In the genomic region with DNA sequence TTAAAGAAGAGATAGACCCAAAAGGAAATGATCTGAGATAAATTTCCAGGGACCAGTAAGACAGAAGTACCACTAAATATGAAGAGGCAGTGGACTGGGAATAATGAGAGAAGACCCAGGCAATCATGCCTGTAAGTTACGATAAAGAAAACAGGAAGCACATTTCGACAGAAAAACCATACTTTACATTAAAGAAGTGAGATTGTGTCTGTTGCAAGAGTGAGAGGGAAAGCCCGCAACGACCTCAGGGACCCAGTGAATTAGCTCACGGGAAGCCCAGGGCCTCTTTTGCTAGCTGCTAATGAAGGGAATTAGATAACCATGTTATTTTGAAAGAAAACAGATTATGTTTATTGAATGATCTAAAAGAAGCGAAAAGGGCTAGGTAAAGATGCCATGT, we compare ENCODE assay signal across 13 cellular contexts. TPM values are rescaled to one million over a fixed set of nuclear protein-coding genes. Genes with fewer than 3 reads are reported as not detected.
DNase-seq lines count a peak whose midpoint lies in the region; ATAC-seq, FAIRE-seq and TF ChIP-seq lines count a peak whose summit lies in the region.
"Had no signal": no experiment of that assay in that cellular context is flagged by ENCODE, and none has a peak within 500 bp of the region (broad histone marks: within the 10 kb centered on the region; RNA-seq: fewer than 3 reads in every experiment).

No MANE protein-coding gene starts in this region.

- H3K4me3 ChIP-seq in GM08714 (ENCODE audit: low read length) (peak overlapping the region; percentile 40; the same call in 1 of the 2 replicates), lower lobe of right lung (no peak overlapping the region), colonic mucosa (no peak overlapping the region), GM23248 (no peak overlapping the region)
- H3K4me3 ChIP-seq: cardiac muscle cell had no signal

- H3K27ac ChIP-seq in lower lobe of right lung, result peak overlapping the region; percentile 56
- no peak overlapping the region for H3K27ac ChIP-seq in colonic mucosa
- H3K27ac ChIP-seq in GM23248, result no peak overlapping the region
- H3K27ac ChIP-seq: cardiac muscle cell had no signal

- no peaks in the 10 kb centered on the region for H3F3A ChIP-seq in GM23248 (ENCODE audit: insufficient read depth)

- H2AFZ ChIP-seq in GM23248, result no peak overlapping the region

- H3K4me1 ChIP-seq in lower lobe of right lung, result peaks cover 4% of the 10 kb centered on the region
- H3K4me1 ChIP-seq in colonic mucosa, result no peaks in the 10 kb centered on the region
- no peaks in the 10 kb centered on the region for H3K4me1 ChIP-seq in GM23248 (ENCODE audit: insufficient read depth)

- no peaks in the 10 kb centered on the region for H3K36me3 ChIP-seq in lower lobe of right lung
- H3K36me3 ChIP-seq in colonic mucosa, result no peaks in the 10 kb centered on the region
- H3K36me3 ChIP-seq in GM23248 (ENCODE audit: low read depth), result no peaks in the 10 kb centered on the region
- H3K36me3 ChIP-seq: cardiac muscle cell had no signal

- H3K9ac ChIP-seq in colonic mucosa (ENCODE audit: low read depth in 2 of 2, low read length in 2 of 2) (no peak overlapping the region), GM23248 (no peak overlapping the region)

- no peaks in the 10 kb centered on the region for H3K9me2 ChIP-seq in GM23248 (ENCODE audit: insufficient read depth)

- intact Hi-C loops in lower lobe of right lung (cut with DNase I) (no loop called here), colonic mucosa (cut with DNase I) (no loop called here)

- no peaks in the 10 kb centered on the region for H3K79me2 ChIP-seq in GM23248 (ENCODE audit: insufficient read depth)

- 43 to 45% methylated on average over 6 of the region's 6 CpGs for WGBS in GM23248 (ENCODE audit: low coverage in 1 of 2, low lambda C conversion rate in 2 of 2, missing lambda C conversion rate in 2 of 2), 2 experiments

- in situ Hi-C loops in GM23248 (cut with MboI), result no loop called here

- H4K20me1 ChIP-seq in GM23248 (ENCODE audit: insufficient read depth), result no peaks in the 10 kb centered on the region

- no peak overlapping the region for H3K4me2 ChIP-seq in GM23248 (ENCODE audit: unreplicated experiment)

- FAIRE-seq in RCC 7860 (lab: Jason Lieb, UNC), result no peak

- DNase-seq in OCI-M1 (lab: John Stamatoyannopoulos, UW), result peak; percentile 98
- peak; percentile 60 for DNase-seq in lower lobe of right lung
- no peak for DNase-seq in colonic mucosa
- no peak for DNase-seq in GM23248
- no peak for DNase-seq in RCC 7860 (ENCODE audit: low spot score)
- DNase-seq: DMS53, mesendoderm, NCI-H1436 treated with DMSO at 0.1 percent for 48 hours, SHP77 had no signal

- TF ChIP-seq CTCF in lower lobe of right lung (IDR thresholded peaks at IDR 0.05), result no peak
- no peak for TF ChIP-seq CTCF in colonic mucosa (IDR thresholded peaks at IDR 0.05)

- no peaks in the 10 kb centered on the region for H3K27me3 ChIP-seq in lower lobe of right lung (ENCODE audit: low read depth)
- H3K27me3 ChIP-seq in colonic mucosa, result no peaks in the 10 kb centered on the region
- H3K27me3 ChIP-seq in GM23248 (replicated peaks; ENCODE audit: insufficient read depth), result 0 out of 2 replicates have a peak, but pooled peaks cover 5% of the 10 kb centered on the region

- H3K9me3 ChIP-seq in lower lobe of right lung, result no peaks in the 10 kb centered on the region
- H3K9me3 ChIP-seq in colonic mucosa, result no peaks in the 10 kb centered on the region
- H3K9me3 ChIP-seq in GM23248 (ENCODE audit: low read depth), result no peaks in the 10 kb centered on the region

- ATAC-seq in GM21619 (IDR thresholded peaks at IDR 0.05; ENCODE audit: unreplicated experiment), result peak; percentile 25
- peak; percentile 39 for ATAC-seq in lower lobe of right lung
- ATAC-seq in HG02885 (IDR thresholded peaks at IDR 0.05; ENCODE audit: poor library complexity, unreplicated experiment), result no peak

RNA-seq across cellular contexts. Expression of a gene that starts 28.9 kb away (rescaled TPM):
- total RNA-seq in lower lobe of right lung (321 TPM), colonic mucosa (10 to 100 TPM; 23.3 to 80.4 TPM)
- total RNA-seq in GM23248 (2014; rRNA removed; shearing (Covaris generic)), result 16.8 and 22.6 TPM in 2 replicates
- 15.4 and 17.3 TPM in 2 replicates for polyA plus RNA-seq in GM23248 (2016; fragmentation: Nextera tagmentation; extraction: Ambion mirVana)

Comparison
In these comparisons a context has a peak if more than half of its experiments do, and no peak if none do; other contexts are left out.
1. DNase-seq: peak in OCI-M1 (single experiment) and lower lobe of right lung (single experiment); none in colonic mucosa (single experiment), GM23248 (single experiment) and RCC 7860 (single experiment).